1 cellular context compared by ENCODE assay signal in genomic region chr2:207320381-207321159, GRCh38.
TF ChIP-seq lines count a peak whose summit lies in the region.

No MANE protein-coding gene starts in this region.

TF ChIP-seq in H1, 55 proteins besides CTCF, POLR2A, EP300 and RAD21:
- TF ChIP-seq ZNF274 (IDR thresholded peaks at IDR 0.05; ENCODE audit: borderline replicate concordance, extremely low read depth, low read length) (no peak), RFX5 (IDR thresholded peaks at IDR 0.05; ENCODE audit: borderline replicate concordance, low read depth, low read length) (no peak), BRCA1 (IDR thresholded peaks at IDR 0.05; ENCODE audit: low read depth, low read length) (no peak), CHD1 (IDR thresholded peaks at IDR 0.05; ENCODE audit: low read depth, low read length) (no peak), CBX5 (IDR thresholded peaks at IDR 0.05; ENCODE audit: low read depth, low read length) (no peak), CBX8 (IDR thresholded peaks at IDR 0.05; ENCODE audit: borderline replicate concordance, low read depth, low read length) (no peak), ATF2 (IDR thresholded peaks at IDR 0.05; ENCODE audit: low read length) (no peak), SAP30 (IDR thresholded peaks at IDR 0.05; ENCODE audit: insufficient read depth, insufficient replicate concordance, low read length) (no peak), SP1 (IDR thresholded peaks at IDR 0.05; ENCODE audit: low read depth, low read length) (no peak), RNF2 (IDR thresholded peaks at IDR 0.05; ENCODE audit: borderline replicate concordance, low read depth, low read length, missing control alignments, poor library complexity, severe bottlenecking) (no peak), CREB1 (IDR thresholded peaks at IDR 0.05) (no peak), JUND (IDR thresholded peaks at IDR 0.05; ENCODE audit: low read length) (no peak), POU5F1 (IDR thresholded peaks at IDR 0.05; ENCODE audit: low read depth, low read length) (no peak)
TF ChIP-seq in H1: peak in this region for 0.
